Comparison of ENCODE assay signal across 8 cellular contexts in the genomic region with DNA sequence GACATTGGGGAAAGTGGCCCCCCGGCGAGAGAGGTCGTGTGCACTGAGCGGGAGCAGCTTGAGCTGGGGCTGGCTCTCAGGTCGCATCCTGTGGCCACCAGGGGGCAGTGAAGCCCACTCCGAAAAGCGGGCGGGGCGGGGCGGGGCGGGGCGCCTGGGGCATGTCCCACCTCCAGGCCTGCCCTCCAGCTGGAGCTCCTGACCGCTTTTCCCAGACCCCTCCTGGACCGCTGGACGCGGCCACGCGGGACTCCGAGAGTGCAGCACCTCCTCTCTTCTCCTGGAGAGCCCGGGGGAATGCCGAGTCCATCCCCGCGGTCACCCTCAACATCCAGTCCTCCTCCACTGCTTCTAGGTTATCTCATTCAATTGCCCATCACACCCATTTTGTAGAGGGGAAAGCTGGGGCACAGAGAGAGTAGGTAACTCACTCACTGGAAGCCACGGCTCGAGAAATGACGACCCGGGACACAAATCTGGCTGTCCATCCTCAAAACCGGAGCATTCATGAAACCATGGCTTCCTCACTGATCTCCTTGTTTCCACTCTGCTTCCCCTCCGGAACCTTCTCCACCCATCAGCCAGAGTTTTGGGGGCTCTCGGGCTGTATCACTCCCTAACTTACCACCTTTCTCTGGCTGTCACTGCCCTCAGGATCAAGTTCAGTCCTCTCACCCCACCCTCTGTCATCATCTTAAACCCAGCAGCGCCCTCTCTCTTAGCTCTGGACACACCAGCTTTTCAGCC. TPM values are rescaled to one million over a fixed set of nuclear protein-coding genes. Genes with fewer than 3 reads are reported as not detected.
DNase-seq lines count a peak whose midpoint lies in the region; ATAC-seq and TF ChIP-seq lines count a peak whose summit lies in the region.

No MANE protein-coding gene starts in this region.

- H3K4me3 ChIP-seq in AG09309 (ENCODE audit: control insufficient read depth, low read depth, low read length) (peak overlapping the region; percentile 46), NT2/D1 (ENCODE audit: insufficient read length, low read depth) (peak overlapping the region; percentile 2), mononuclear cell (ENCODE audit: low read length) (peak overlapping the region; percentile 28)

- peak overlapping the region; percentile 50 for H3K9ac ChIP-seq in NT2/D1 (ENCODE audit: insufficient read length, low read depth)

- H3K27me3 ChIP-seq in NT2/D1 (ENCODE audit: insufficient read depth, insufficient read length) (no peaks in the 10 kb centered on the region), mononuclear cell (ENCODE audit: insufficient read depth, low read length) (no peaks in the 10 kb centered on the region)

- peak; percentile 13 for TF ChIP-seq POLR2A in GM19099 (IDR thresholded peaks at IDR 0.05; ENCODE audit: extremely low read depth, insufficient read length, low read depth)

- DNase-seq in AG09309 (ENCODE audit: low read depth) (no peak), NT2/D1 (ENCODE audit: low read depth, low spot score) (no peak), epidermal melanocyte (ENCODE audit: insufficient read length, low spot score) (peak; percentile 62)
- DNase-seq in activated CD8-positive, alpha-beta memory T cell treated with anti-CD3 and anti-CD28 coated beads, Interleukin-2, amount 50 U/mL, for 4 hours = peak; percentile 80
- peak; percentile 63 to 70 for DNase-seq in stimulated activated CD8-positive, alpha-beta memory T cell treated with anti-CD3 and anti-CD28 coated beads, Interleukin-2, amount 100 ng/mL, for 1 hour (ENCODE audit: low read depth in 2 of 2)

- H3K9me3 ChIP-seq in NT2/D1 (ENCODE audit: insufficient read depth, low read length) (no peaks in the 10 kb centered on the region), mononuclear cell (ENCODE audit: low read depth, low read length) (no peaks in the 10 kb centered on the region)

- peak; percentile 76 for ATAC-seq in HG03520 (IDR thresholded peaks at IDR 0.05; ENCODE audit: unreplicated experiment)

- peaks cover 21% of the 10 kb centered on the region for H3K36me3 ChIP-seq in NT2/D1 (ENCODE audit: insufficient read depth, insufficient read length, low read length)

- peaks cover 12% of the 10 kb centered on the region for H3K4me1 ChIP-seq in NT2/D1 (ENCODE audit: insufficient read depth, insufficient read length)
- peaks cover 24% of the 10 kb centered on the region for H3K4me1 ChIP-seq in mononuclear cell (ENCODE audit: insufficient read depth, low read length)

- peak; percentile 77 for TF ChIP-seq CTCF in AG09309 (IDR thresholded peaks at IDR 0.05; ENCODE audit: control insufficient read depth, insufficient read depth, low read depth, low read length, missing control alignments)

RNA-seq across cellular contexts. Expression of a gene that starts 24.1 kb away (rescaled TPM):
- total RNA-seq in mononuclear cell = not detected

RNA-seq across cellular contexts. Expression of a gene that starts 56.7 kb away (rescaled TPM):
- 17.1 TPM for total RNA-seq in mononuclear cell

Comparison
In these comparisons a context has a peak if more than half of its experiments do, and no peak if none do; other contexts are left out.
1. DNase-seq: peak in activated CD8-positive, alpha-beta memory T cell treated with anti-CD3 and anti-CD28 coated beads, Interleukin-2, amount 50 U/mL, for 4 hours (single experiment), epidermal melanocyte (single experiment) and stimulated activated CD8-positive, alpha-beta memory T cell treated with anti-CD3 and anti-CD28 coated beads, Interleukin-2, amount 100 ng/mL, for 1 hour (2 of 2); none in AG09309 (single experiment) and NT2/D1 (single experiment).
2. Peak in every context shown above with its lines, with median percentiles within 50 percentile points of each other: H3K4me3 ChIP-seq.